13 cellular contexts compared by ENCODE assay signal in genomic region chr2:134244587-134244986, GRCh38. TPM values are rescaled to one million over a fixed set of nuclear protein-coding genes. Genes with fewer than 3 reads are reported as not detected.
DNase-seq lines count a peak whose midpoint lies in the region; ATAC-seq, FAIRE-seq and TF ChIP-seq lines count a peak whose summit lies in the region.
"Had no signal": no experiment of that assay in that cellular context is flagged by ENCODE, and none has a peak within 500 bp of the region (broad histone marks: within the 10 kb centered on the region; RNA-seq: fewer than 3 reads in every experiment).

No MANE protein-coding gene starts in this region.

- H3K27ac ChIP-seq in mammary epithelial cell (ENCODE audit: insufficient read depth, low read depth, low read length) (no peak overlapping the region), breast epithelium (no peak overlapping the region)
- H3K27ac ChIP-seq: hepatocyte had no signal

- H3K36me3 Mint-ChIP-seq in WTC11: no peaks in the 10 kb centered on the region
- H3K36me3 Mint-ChIP-seq in stimulated activated memory B cell treated with anti-CD40 and anti-IgM and Interleukin-4, amounts not matched to agents 10 μg/mL and 1 μg/mL and 100 μg/mL, for 72 hours: no peaks in the 10 kb centered on the region
- no peaks in the 10 kb centered on the region for H3K36me3 Mint-ChIP-seq in CD14-positive monocyte
- H3K36me3 Mint-ChIP-seq: natural killer cell treated with Interleukin-12 subunit alpha and Interleukin-12 subunit beta and Interleukin-15 and Interleukin-18, amount 100 ng/mL, for 72 hours had no signal

- H3K4me2 ChIP-seq in mammary epithelial cell (ENCODE audit: insufficient read depth, low read depth, low read length): no peak overlapping the region
- H3K4me2 ChIP-seq: hepatocyte had no signal

- in situ Hi-C loops in mammary epithelial cell (cut with MboI; ENCODE audit: low sequenced_read_pairs in 2 of 2): loop anchor here in 1 of 2 donors (5.0 to 25.0 kb wide), 3 partner anchors 122 to 357 kb away; no protein-coding TSS in a partner anchor

- H3K27ac Mint-ChIP-seq in WTC11 (no peak overlapping the region), CD14-positive monocyte (no peak overlapping the region)
- peak overlapping the region; percentile 73 for H3K27ac Mint-ChIP-seq in stimulated activated memory B cell treated with anti-CD40 and anti-IgM and Interleukin-4, amounts not matched to agents 10 μg/mL and 1 μg/mL and 100 μg/mL, for 72 hours
- H3K27ac Mint-ChIP-seq: activated T-cell treated with anti-CD3 and anti-CD28 coated beads, Interleukin-2, amount 50 U/mL, for 72 hours; dendritic cell treated with granulocyte-macrophage colony-stimulating factor and Interleukin-4, amounts not matched to agents 40 ng/mL and 50 ng/mL, for 4 days had no signal

- intact Hi-C loops in mammary epithelial cell (cut with micrococcal nuclease) (loop anchor here (2.0 kb wide), 1 partner anchor 358 kb away; no protein-coding TSS in a partner anchor), breast epithelium (cut with DNase I; ENCODE audit: low total_unique reads) (loop anchor here (10.0 kb wide), 1 partner anchor 360 kb away; no protein-coding TSS in a partner anchor), CD14-positive monocyte (cut with micrococcal nuclease) (loop anchor here in 1 of 2 donors (2.0 kb wide), 1 partner anchor 126 kb away; no protein-coding TSS in a partner anchor)

- no TSS peak for BruUV-seq in mammary epithelial cell (replicated peaks; lab: Mats Ljungman, UMichigan)

- WGBS in mammary epithelial cell (ENCODE audit: low coverage, missing lambda C conversion rate): 64% methylated on average over 3 of the region's 3 CpGs

- FAIRE-seq in GM12892 (lab: Jason Lieb, UNC): peak; percentile 69

- CTCF ChIA-PET in mammary epithelial cell (lab: Charles Lee; ENCODE audit: low non-redundant PET): interaction anchor here (0.5 to 0.6 kb wide), 2 partner anchors 172 to 191 kb away, joined by 4 to 8 read pairs; no protein-coding TSS in a partner anchor
- CTCF ChIA-PET in WTC11 (lab: Charles Lee): interaction anchor here (0.7 to 4.8 kb wide), 20 partner anchors 9 to 359 kb away, joined by 3 to 80 read pairs (median 7); partner anchors contain the start of gene MGAT5

- TF ChIP-seq POLR2A in breast epithelium (IDR thresholded peaks at IDR 0.05): no peak
- no peak for TF ChIP-seq POLR2A in GM12892 (IDR thresholded peaks at IDR 0.05; ENCODE audit: low read depth, low read length)

- H3K9me3 ChIP-seq in mammary epithelial cell (replicated peaks; ENCODE audit: insufficient read depth, low read length): no peaks in the 10 kb centered on the region
- H3K9me3 ChIP-seq in breast epithelium: no peaks in the 10 kb centered on the region

- H3K4me1 ChIP-seq in mammary epithelial cell (ENCODE audit: insufficient read depth, low read length) (peaks cover 5% of the 10 kb centered on the region), breast epithelium (no peaks in the 10 kb centered on the region)

- H3K4me3 ChIP-seq in mammary epithelial cell (replicated peaks in 1 of 3; ENCODE audit: insufficient read depth in 1 of 3, low read depth in 2 of 3, low read length in 3 of 3): no peak overlapping the region
- H3K4me3 ChIP-seq in breast epithelium: no peak overlapping the region
- H3K4me3 ChIP-seq: hepatocyte had no signal

- peak; percentile 27; the same call in 1 of the 2 replicates for ATAC-seq in WTC11
- ATAC-seq in stimulated activated memory B cell treated with anti-CD40 and anti-IgM and Interleukin-4, amounts not matched to agents 10 μg/mL and 1 μg/mL and 100 μg/mL, for 72 hours: peak; percentile 56
- ATAC-seq in HG02759 (IDR thresholded peaks at IDR 0.05; ENCODE audit: unreplicated experiment): no peak

- DNase-seq in mammary epithelial cell (peak; percentile 29), breast epithelium (ENCODE audit: low spot score in 2 of 2) (no peak), GM12892 (ENCODE audit: insufficient read length) (no peak), WTC11 (ENCODE audit: low spot score) (no peak), CD14-positive monocyte (ENCODE audit: low spot score) (no peak), cortex of kidney (lab: John Stamatoyannopoulos, UW) (no peak)
- DNase-seq: NCI-H2107 had no signal

- H3K4me1 Mint-ChIP-seq in WTC11 (peaks cover 22% of the 10 kb centered on the region), CD14-positive monocyte (peaks cover 30% of the 10 kb centered on the region)
- H3K4me1 Mint-ChIP-seq in stimulated activated memory B cell treated with anti-CD40 and anti-IgM and Interleukin-4, amounts not matched to agents 10 μg/mL and 1 μg/mL and 100 μg/mL, for 72 hours: peaks cover 82% of the 10 kb centered on the region

- H2AFZ ChIP-seq in mammary epithelial cell (ENCODE audit: low read depth, low read length): no peak overlapping the region
- H2AFZ ChIP-seq: hepatocyte had no signal

- TF ChIP-seq CTCF in mammary epithelial cell (conservative IDR thresholded peaks at IDR 0.05 in 1 of 2, IDR thresholded peaks at IDR 0.05 in 1 of 2; ENCODE audit: extremely low read depth in 1 of 2, insufficient read depth in 1 of 2, low read depth in 1 of 2, low read length in 2 of 2) (no peak), breast epithelium (IDR thresholded peaks at IDR 0.05) (no peak), WTC11 (IDR thresholded peaks at IDR 0.05) (no peak), CD14-positive monocyte (IDR thresholded peaks at IDR 0.05) (no peak)

- dilution Hi-C loops in mammary epithelial cell (cut with HindIII; ENCODE audit: low sequenced_read_pairs): no loop called here

- H3K36me3 ChIP-seq in mammary epithelial cell (ENCODE audit: insufficient read depth, low read length) (no peaks in the 10 kb centered on the region), breast epithelium (no peaks in the 10 kb centered on the region)

- POLR2A ChIA-PET in WTC11 (lab: Charles Lee): no interaction called here

- H3K4me3 Mint-ChIP-seq in WTC11: no peak overlapping the region
- no peak overlapping the region for H3K4me3 Mint-ChIP-seq in stimulated activated memory B cell treated with anti-CD40 and anti-IgM and Interleukin-4, amounts not matched to agents 10 μg/mL and 1 μg/mL and 100 μg/mL, for 72 hours
- H3K4me3 Mint-ChIP-seq in CD14-positive monocyte: no peak overlapping the region
- H3K4me3 Mint-ChIP-seq: dendritic cell treated with granulocyte-macrophage colony-stimulating factor and Interleukin-4, amounts not matched to agents 40 ng/mL and 50 ng/mL, for 4 days had no signal

- H3K27me3 ChIP-seq in mammary epithelial cell (ENCODE audit: insufficient read depth, low read length) (no peaks in the 10 kb centered on the region), breast epithelium (no peaks in the 10 kb centered on the region)
- H3K27me3 ChIP-seq: hepatocyte had no signal

- no peaks in the 10 kb centered on the region for H4K20me1 ChIP-seq in mammary epithelial cell (ENCODE audit: insufficient read depth, low read length)

- no peak overlapping the region for H3K9ac ChIP-seq in mammary epithelial cell (ENCODE audit: insufficient read depth, low read length)

- H3K27me3 Mint-ChIP-seq in WTC11 (ENCODE audit: low read depth) (no peaks in the 10 kb centered on the region), CD14-positive monocyte (ENCODE audit: low read depth in 3 of 3) (no peaks in the 10 kb centered on the region)
- H3K27me3 Mint-ChIP-seq in stimulated activated memory B cell treated with anti-CD40 and anti-IgM and Interleukin-4, amounts not matched to agents 10 μg/mL and 1 μg/mL and 100 μg/mL, for 72 hours: no peaks in the 10 kb centered on the region
- H3K27me3 Mint-ChIP-seq: dendritic cell treated with granulocyte-macrophage colony-stimulating factor and Interleukin-4, amounts not matched to agents 40 ng/mL and 50 ng/mL, for 4 days; natural killer cell treated with Interleukin-12 subunit alpha and Interleukin-12 subunit beta and Interleukin-15 and Interleukin-18, amount 100 ng/mL, for 72 hours had no signal

- no peaks in the 10 kb centered on the region for H3K9me3 Mint-ChIP-seq in WTC11
- H3K9me3 Mint-ChIP-seq in stimulated activated memory B cell treated with anti-CD40 and anti-IgM and Interleukin-4, amounts not matched to agents 10 μg/mL and 1 μg/mL and 100 μg/mL, for 72 hours: no peaks in the 10 kb centered on the region
- H3K9me3 Mint-ChIP-seq in CD14-positive monocyte: no peaks in the 10 kb centered on the region
- H3K9me3 Mint-ChIP-seq: activated T-cell treated with anti-CD3 and anti-CD28 coated beads, Interleukin-2, amount 50 U/mL, for 72 hours; dendritic cell treated with granulocyte-macrophage colony-stimulating factor and Interleukin-4, amounts not matched to agents 40 ng/mL and 50 ng/mL, for 4 days; natural killer cell treated with Interleukin-12 subunit alpha and Interleukin-12 subunit beta and Interleukin-15 and Interleukin-18, amount 100 ng/mL, for 72 hours had no signal

- peaks cover 39% of the 10 kb centered on the region for H3K79me2 ChIP-seq in mammary epithelial cell (ENCODE audit: insufficient read depth, low read length)

TF ChIP-seq in WTC11, 78 proteins besides CTCF, POLR2A, EP300 and RAD21 (continues in another document):
- no peak for TF ChIP-seq PRDM15 (CRISPR knock-in tag; IDR thresholded peaks at IDR 0.05)

RNA-seq across cellular contexts. Expression of gene MGAT5, which starts 9.3 kb away (rescaled TPM):
- total RNA-seq in mammary epithelial cell (10 to 100 TPM; 43.3 to 63.2 TPM), breast epithelium (10 to 100 TPM; 30.5 to 42.6 (median 34.4) TPM), WTC11 (2021) (43.6 to 52.4 TPM (median 47.7 TPM) in 3 replicates)
- polyA plus RNA-seq in mammary epithelial cell (22.9 TPM), CD14-positive monocyte (1 to 10 TPM; 1.9 to 2.4 TPM)
- polyA minus RNA-seq in mammary epithelial cell: 68.7 TPM
- polyA plus RNA-seq in GM12892 (2012; ENCODE audit: missing spikeins): 23.7 TPM
